In genomic region chr1:19676438-19676922, GRCh38 we compare ENCODE assay signal across 9 cellular contexts. TPM values are rescaled to one million over a fixed set of nuclear protein-coding genes. Genes with fewer than 3 reads are reported as not detected.
DNase-seq lines count a peak whose midpoint lies in the region; ATAC-seq and TF ChIP-seq lines count a peak whose summit lies in the region.
"Had no signal": no experiment of that assay in that cellular context is flagged by ENCODE, and none has a peak within 500 bp of the region (broad histone marks: within the 10 kb centered on the region; RNA-seq: fewer than 3 reads in every experiment).

No MANE protein-coding gene starts in this region.

- H3F3A ChIP-seq in GM23248 (ENCODE audit: insufficient read depth) = peaks cover 18% of the 10 kb centered on the region

- no peak overlapping the region for H3K9ac ChIP-seq in GM23248
- no peak overlapping the region for H3K9ac ChIP-seq in trophoblast cell (ENCODE audit: low read length)

- no peak overlapping the region for H2BK120ac ChIP-seq in trophoblast cell (ENCODE audit: insufficient read depth, low read length, poor library complexity)

- H3K4me3 Mint-ChIP-seq in immature natural killer cell = no peak overlapping the region
- H3K4me3 Mint-ChIP-seq: natural killer cell had no signal

- H3K9me3 Mint-ChIP-seq in immature natural killer cell = no peaks in the 10 kb centered on the region
- H3K9me3 Mint-ChIP-seq: natural killer cell had no signal

- H3K4me1 ChIP-seq in GM23248 (ENCODE audit: insufficient read depth) (no peaks in the 10 kb centered on the region), trophoblast cell (ENCODE audit: control insufficient read depth in 1 of 2, insufficient read depth in 2 of 2, low read length in 2 of 2) (no peaks in the 10 kb centered on the region)

- TF ChIP-seq CTCF in fibroblast of pulmonary artery (IDR thresholded peaks at IDR 0.05; ENCODE audit: low read length, missing control alignments) = no peak

- no peaks in the 10 kb centered on the region for H3K4me1 Mint-ChIP-seq in immature natural killer cell
- H3K4me1 Mint-ChIP-seq: natural killer cell had no signal

- no peak overlapping the region for H3K27ac Mint-ChIP-seq in immature natural killer cell
- H3K27ac Mint-ChIP-seq: natural killer cell had no signal

- H3K4ac ChIP-seq in trophoblast cell (ENCODE audit: low read depth, low read length) = no peak overlapping the region

- H3K27me3 Mint-ChIP-seq in immature natural killer cell (ENCODE audit: low read depth in 3 of 3) = peaks cover 3 to 9% (median 3%) of the 10 kb centered on the region in 3 donors

- H2AFZ ChIP-seq in GM23248 = no peak overlapping the region
- no peak overlapping the region for H2AFZ ChIP-seq in trophoblast cell (ENCODE audit: insufficient read depth, low read length, poor library complexity)

- H2BK5ac ChIP-seq in trophoblast cell (ENCODE audit: low read depth, low read length, poor library complexity) = no peak overlapping the region

- no peaks in the 10 kb centered on the region for H3K9me2 ChIP-seq in GM23248 (ENCODE audit: insufficient read depth)

- H3K9me3 ChIP-seq in GM23248 (ENCODE audit: low read depth) (no peaks in the 10 kb centered on the region), trophoblast cell (ENCODE audit: insufficient read depth, low read depth, low read length) (no peaks in the 10 kb centered on the region)

- DNase-seq in GM23248 (peak; percentile 94), fibroblast of pulmonary artery (ENCODE audit: low read depth) (peak; percentile 80), trophoblast cell (peak; percentile 27 to 59), immature natural killer cell (no peak), NCI-H1694 treated with DMSO at 0.1 percent for 48 hours (lab: John Stamatoyannopoulos, UW) (no peak)
- DNase-seq: natural killer cell had no signal

- no peaks in the 10 kb centered on the region for H3K36me3 ChIP-seq in GM23248 (ENCODE audit: low read depth)
- H3K36me3 ChIP-seq in trophoblast cell (ENCODE audit: control insufficient read depth in 1 of 2, insufficient read depth in 2 of 2, low read length in 2 of 2) = no peaks in the 10 kb centered on the region

- H4K12ac ChIP-seq in trophoblast cell (ENCODE audit: low read depth, low read length) = no peak overlapping the region

- in situ Hi-C loops in GM23248 (cut with MboI) = no loop called here

- no peaks in the 10 kb centered on the region for H3K36me3 Mint-ChIP-seq in immature natural killer cell
- H3K36me3 Mint-ChIP-seq: natural killer cell had no signal

- H3K18ac ChIP-seq in trophoblast cell (ENCODE audit: low read length) = no peak overlapping the region

- no peak overlapping the region for H4K8ac ChIP-seq in trophoblast cell (ENCODE audit: low read depth, low read length)

- H2BK12ac ChIP-seq in trophoblast cell (ENCODE audit: low read length) = no peak overlapping the region

- no peaks in the 10 kb centered on the region for H4K20me1 ChIP-seq in GM23248 (ENCODE audit: insufficient read depth)

- H3K79me1 ChIP-seq in trophoblast cell (ENCODE audit: low read length) = no peaks in the 10 kb centered on the region

- no peak overlapping the region for H4K91ac ChIP-seq in trophoblast cell (ENCODE audit: low read depth, low read length)

- H3K4me2 ChIP-seq in GM23248 (ENCODE audit: unreplicated experiment) (no peak overlapping the region), trophoblast cell (ENCODE audit: low read length) (no peak overlapping the region)

- H3K4me3 ChIP-seq in GM23248 (no peak overlapping the region), fibroblast of pulmonary artery (replicated peaks; ENCODE audit: low read depth, low read length) (no peak overlapping the region), trophoblast cell (ENCODE audit: low read depth, low read length) (no peak overlapping the region)

- ATAC-seq in GM18907 (IDR thresholded peaks at IDR 0.05; ENCODE audit: unreplicated experiment) = no peak
- ATAC-seq in HG02588 (IDR thresholded peaks at IDR 0.05; ENCODE audit: unreplicated experiment) = no peak

- H3K27ac ChIP-seq in GM23248 (peak overlapping the region; percentile 45; the same call in 1 of the 2 replicates), trophoblast cell (ENCODE audit: low read depth, low read length) (no peak overlapping the region)

- H2AK5ac ChIP-seq in trophoblast cell (ENCODE audit: low read length) = no peak overlapping the region

- H3K14ac ChIP-seq in trophoblast cell (ENCODE audit: low read length) = no peak overlapping the region

- no peak overlapping the region for H3K23ac ChIP-seq in trophoblast cell (ENCODE audit: low read length)

- H3K27me3 ChIP-seq in GM23248 (replicated peaks; ENCODE audit: insufficient read depth) (no peaks in the 10 kb centered on the region), trophoblast cell (ENCODE audit: insufficient read depth, low read length) (no peaks in the 10 kb centered on the region)

- 6 to 7% methylated on average over 13 of the region's 13 CpGs for WGBS in GM23248 (ENCODE audit: low coverage in 1 of 2, low lambda C conversion rate in 2 of 2, missing lambda C conversion rate in 2 of 2), 2 experiments
- WGBS in trophoblast cell (ENCODE audit: extremely low coverage, insufficient coverage, insufficient read length) = no CpG with 5 or more reads among the region's 13 CpGs

- H3K79me2 ChIP-seq in GM23248 (ENCODE audit: insufficient read depth) = no peaks in the 10 kb centered on the region
- H3K79me2 ChIP-seq in trophoblast cell (ENCODE audit: control insufficient read depth, insufficient read depth, low read length, poor library complexity) = no peaks in the 10 kb centered on the region

TF ChIP-seq in PFSK-1, 5 proteins besides CTCF, POLR2A, EP300 and RAD21:
- TF ChIP-seq TAF1 (IDR thresholded peaks at IDR 0.05; ENCODE audit: borderline replicate concordance, insufficient read depth, low read length) = no peak
- no peak for TF ChIP-seq SIN3A (IDR thresholded peaks at IDR 0.05; ENCODE audit: borderline replicate concordance, insufficient read depth, low read length)
- no peak for TF ChIP-seq POLR2AphosphoS5 (IDR thresholded peaks at IDR 0.05; ENCODE audit: low read depth, low read length)
- peak; percentile 88 to 96 for TF ChIP-seq REST (IDR thresholded peaks at IDR 0.05; ENCODE audit: insufficient read depth in 1 of 2, low read depth in 2 of 2, low read length in 2 of 2)
- TF ChIP-seq FOXP2 (optimal IDR thresholded peaks at IDR 0.05; ENCODE audit: borderline replicate concordance, extremely low read depth, extremely low read length, insufficient read depth) = no peak

RNA-seq across cellular contexts. Expression of gene HTR6, which starts 11.8 kb away (rescaled TPM):
- total RNA-seq in GM23248 (2014; rRNA removed; shearing (Covaris generic)) = not detected in 2 replicates
- polyA plus RNA-seq in GM23248 (2016; fragmentation: Nextera tagmentation; extraction: Ambion mirVana) (0.09 TPM in 1 of 2 replicates, not detected in the other), immature natural killer cell (not detected)
- not detected for polyA plus RNA-seq in PFSK-1 (2012; ENCODE audit: insufficient read length, low read depth)
- polyA plus RNA-seq in trophoblast cell (2013) = not detected in 2 replicates

RNA-seq across cellular contexts. Expression of gene NBL1, which starts 32.4 kb away (rescaled TPM):
- 201 and 290 TPM in 2 replicates for total RNA-seq in GM23248 (2014; rRNA removed; shearing (Covaris generic))
- 239 and 259 TPM in 2 replicates for polyA plus RNA-seq in GM23248 (2016; fragmentation: Nextera tagmentation; extraction: Ambion mirVana)
- 3.9 TPM for polyA plus RNA-seq in PFSK-1 (2012; ENCODE audit: insufficient read length, low read depth)
- 12.5 and 12.6 TPM in 2 replicates for polyA plus RNA-seq in trophoblast cell (2013)
- 1 to 10 TPM in 1 of 3 donors, under 1 TPM in 1, not detected in 1; 0.44 to 2.7 TPM for polyA plus RNA-seq in immature natural killer cell

Comparison
In these comparisons a context has a peak if more than half of its experiments do, and no peak if none do; other contexts are left out.
1. DNase-seq: peak in GM23248 (single experiment), fibroblast of pulmonary artery (single experiment) and trophoblast cell (2 of 2); none in immature natural killer cell (0 of 3) and NCI-H1694 treated with DMSO at 0.1 percent for 48 hours (single experiment).
2. RNA of gene NBL1, which starts 32.4 kb away (polyA plus RNA-seq): 239 to 259 TPM in GM23248; 0.44 to 2.7 TPM in immature natural killer cell; every median in the first group is over 10 times any median in the second.